ENCODE assay signal across 21 cellular contexts in the genomic region with DNA sequence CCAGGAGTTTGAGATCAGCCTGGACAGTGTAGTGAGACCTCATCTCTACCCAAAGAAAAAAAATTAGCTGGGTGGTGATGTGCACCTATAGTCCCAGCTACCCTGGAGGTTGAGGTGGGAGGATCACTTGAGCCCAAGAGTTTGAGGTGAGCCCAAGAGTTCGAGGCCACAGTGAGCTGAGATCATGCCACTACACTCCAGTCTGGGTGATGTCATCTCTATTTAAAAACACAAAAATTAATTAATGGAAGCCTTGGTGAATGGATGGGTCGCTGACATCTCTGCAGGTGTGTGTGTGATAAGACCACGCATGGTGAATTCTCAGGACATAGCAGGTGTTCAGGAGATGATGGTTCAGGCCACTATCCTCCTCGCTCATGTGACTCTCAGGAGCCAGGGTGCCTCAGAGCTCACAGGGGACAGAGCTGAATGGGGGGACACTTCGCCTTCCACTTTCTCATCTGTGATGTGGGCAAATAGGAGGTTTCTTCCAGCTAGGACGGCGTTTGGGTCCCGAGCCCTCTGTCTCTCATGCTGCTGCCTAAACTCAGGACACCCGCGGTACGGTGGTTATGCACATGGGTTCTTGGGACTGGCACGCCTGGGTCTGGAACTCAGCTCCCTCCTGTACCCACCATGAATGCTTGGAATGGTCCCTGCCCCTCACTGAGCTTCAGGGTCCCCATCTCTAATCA.
DNase-seq lines count a peak whose midpoint lies in the region; ATAC-seq and TF ChIP-seq lines count a peak whose summit lies in the region.
"Had no signal": no experiment of that assay in that cellular context is flagged by ENCODE, and none has a peak within 500 bp of the region (broad histone marks: within the 10 kb centered on the region; RNA-seq: fewer than 3 reads in every experiment).

No MANE protein-coding gene starts in this region.

- no peaks in the 10 kb centered on the region for H3K9me3 Mint-ChIP-seq in activated naive CD4-positive, alpha-beta T cell treated with anti-CD3 and anti-CD28 coated beads for 36 hours
- no peaks in the 10 kb centered on the region for H3K9me3 Mint-ChIP-seq in activated naive CD4-positive, alpha-beta T cell treated with anti-CD3 and anti-CD28 coated beads, Interleukin-2, amount 10 ng/mL, durations not matched to agents 7 days and 5 days
- H3K9me3 Mint-ChIP-seq in chondrocyte (ENCODE audit: low read depth), result no peaks in the 10 kb centered on the region
- H3K9me3 Mint-ChIP-seq: CD4-positive, alpha-beta T cell; CD8-positive, alpha-beta memory T cell; GM23338 had no signal

- CTCF ChIA-PET in activated naive CD4-positive, alpha-beta T cell treated with anti-CD3 and anti-CD28 coated beads for 36 hours (lab: Charles Lee), result no interaction called here
- CTCF ChIA-PET in activated naive CD4-positive, alpha-beta T cell treated with anti-CD3 and anti-CD28 coated beads, Interleukin-2, amount 10 ng/mL, durations not matched to agents 7 days and 5 days (lab: Charles Lee), result no interaction called here
- CTCF ChIA-PET in HEK293 (lab: Yijun Ruan, JAX), result interaction anchor here (1.5 kb wide), 1 partner anchor 21 kb away, joined by 6 read pairs; no protein-coding TSS in a partner anchor

- H3K4me3 ChIP-seq in HEK293 (ENCODE audit: low read depth, low read length), result no peak overlapping the region
- H3K4me3 ChIP-seq: A549; BLaER1 treated with 17β-estradiol and CSF1 and Interleukin-3, amounts not matched to agents 10 nM and 100 nM; GM23338; HAP-1 had no signal

- DNase-seq in activated naive CD4-positive, alpha-beta T cell treated with anti-CD3 and anti-CD28 coated beads for 36 hours, result no peak
- DNase-seq in activated naive CD4-positive, alpha-beta T cell treated with anti-CD3 and anti-CD28 coated beads, Interleukin-2, amount 10 ng/mL, durations not matched to agents 7 days and 5 days, result no peak
- peak; percentile 71 for DNase-seq in chondrocyte (ENCODE audit: low spot score)
- DNase-seq in stimulated activated CD4-positive, alpha-beta T cell treated with anti-CD3 and anti-CD28 coated beads, Interleukin-1b, Interleukin-23, amount 100 ng/mL, for 48 hours, result no peak
- DNase-seq: 8988T; ACHN; AML-193; BE2C; CD4-positive, alpha-beta T cell; CD8-positive, alpha-beta memory T cell; DMS 273 treated with DMSO at 0.1 percent for 48 hours; DMS79; EL; GDM1 had no signal

- intact Hi-C loops in activated naive CD4-positive, alpha-beta T cell treated with anti-CD3 and anti-CD28 coated beads for 36 hours (cut with micrococcal nuclease), result no loop called here

- H3K27me3 Mint-ChIP-seq in activated naive CD4-positive, alpha-beta T cell treated with anti-CD3 and anti-CD28 coated beads for 36 hours (ENCODE audit: low read depth), result peaks cover 23% of the 10 kb centered on the region
- peaks cover 49% of the 10 kb centered on the region for H3K27me3 Mint-ChIP-seq in activated naive CD4-positive, alpha-beta T cell treated with anti-CD3 and anti-CD28 coated beads, Interleukin-2, amount 10 ng/mL, durations not matched to agents 7 days and 5 days
- peaks cover 30% of the 10 kb centered on the region for H3K27me3 Mint-ChIP-seq in chondrocyte (ENCODE audit: low read depth)

- no peak overlapping the region for H3K4me3 Mint-ChIP-seq in activated naive CD4-positive, alpha-beta T cell treated with anti-CD3 and anti-CD28 coated beads for 36 hours
- H3K4me3 Mint-ChIP-seq in activated naive CD4-positive, alpha-beta T cell treated with anti-CD3 and anti-CD28 coated beads, Interleukin-2, amount 10 ng/mL, durations not matched to agents 7 days and 5 days, result no peak overlapping the region
- no peak overlapping the region for H3K4me3 Mint-ChIP-seq in chondrocyte (ENCODE audit: unreplicated experiment)
- H3K4me3 Mint-ChIP-seq: CD14-positive monocyte; CD4-positive, alpha-beta T cell; CD8-positive, alpha-beta memory T cell; GM23338 had no signal

- H3K27ac ChIP-seq in HEK293 (ENCODE audit: extremely low read depth, low read depth, low read length), result no peak overlapping the region
- H3K27ac ChIP-seq: A549; BLaER1 treated with 17β-estradiol and CSF1 and Interleukin-3, amounts not matched to agents 10 nM and 100 nM had no signal

- POLR2A ChIA-PET in HEK293 (lab: Yijun Ruan, JAX), result no interaction called here

- no peak for TF ChIP-seq CTCF in HEK293 (tag by site-specific recombination; IDR thresholded peaks at IDR 0.05)
- no peak for TF ChIP-seq CTCF in chondrocyte (IDR thresholded peaks at IDR 0.05)

- H3K4me1 Mint-ChIP-seq in activated naive CD4-positive, alpha-beta T cell treated with anti-CD3 and anti-CD28 coated beads for 36 hours (ENCODE audit: low read depth), result peaks cover 3% of the 10 kb centered on the region
- H3K4me1 Mint-ChIP-seq in activated naive CD4-positive, alpha-beta T cell treated with anti-CD3 and anti-CD28 coated beads, Interleukin-2, amount 10 ng/mL, durations not matched to agents 7 days and 5 days, result no peaks in the 10 kb centered on the region
- no peaks in the 10 kb centered on the region for H3K4me1 Mint-ChIP-seq in chondrocyte (ENCODE audit: low read depth)
- H3K4me1 Mint-ChIP-seq: CD14-positive monocyte had no signal

- no peaks in the 10 kb centered on the region for H3K36me3 Mint-ChIP-seq in activated naive CD4-positive, alpha-beta T cell treated with anti-CD3 and anti-CD28 coated beads for 36 hours (ENCODE audit: low read depth)
- H3K36me3 Mint-ChIP-seq in activated naive CD4-positive, alpha-beta T cell treated with anti-CD3 and anti-CD28 coated beads, Interleukin-2, amount 10 ng/mL, durations not matched to agents 7 days and 5 days, result no peaks in the 10 kb centered on the region
- H3K36me3 Mint-ChIP-seq in chondrocyte (ENCODE audit: low read depth), result peaks cover 2% of the 10 kb centered on the region
- H3K36me3 Mint-ChIP-seq: CD14-positive monocyte; CD8-positive, alpha-beta memory T cell had no signal

- no peak for ATAC-seq in esophagus mucosa
- ATAC-seq: A549 had no signal

- no peaks in the 10 kb centered on the region for H3K9me3 ChIP-seq in HEK293 (ENCODE audit: control insufficient read depth, insufficient read depth, low read depth, low read length)
- H3K9me3 ChIP-seq: A549; BE2C; BLaER1 treated with 17β-estradiol and CSF1 and Interleukin-3, amounts not matched to agents 10 nM and 100 nM; HAP-1 had no signal

- H3K36me3 ChIP-seq in HEK293 (ENCODE audit: control insufficient read depth in 2 of 2, insufficient read depth in 1 of 2, low read length in 2 of 2), result no peaks in the 10 kb centered on the region
- H3K36me3 ChIP-seq: BE2C; BLaER1 treated with 17β-estradiol and CSF1 and Interleukin-3, amounts not matched to agents 10 nM and 100 nM; HAP-1 had no signal

- H3K27ac Mint-ChIP-seq in activated naive CD4-positive, alpha-beta T cell treated with anti-CD3 and anti-CD28 coated beads for 36 hours, result peak overlapping the region; percentile 22
- no peak overlapping the region for H3K27ac Mint-ChIP-seq in activated naive CD4-positive, alpha-beta T cell treated with anti-CD3 and anti-CD28 coated beads, Interleukin-2, amount 10 ng/mL, durations not matched to agents 7 days and 5 days
- no peak overlapping the region for H3K27ac Mint-ChIP-seq in chondrocyte (ENCODE audit: unreplicated experiment)
- H3K27ac Mint-ChIP-seq: CD14-positive monocyte; CD4-positive, alpha-beta T cell; CD8-positive, alpha-beta memory T cell; GM23338 had no signal

- H3K4me1 ChIP-seq in HEK293 (ENCODE audit: control insufficient read depth, insufficient read depth, low read length), result no peaks in the 10 kb centered on the region
- H3K4me1 ChIP-seq: HAP-1 had no signal

TF ChIP-seq in HEK293, 187 proteins besides CTCF, POLR2A, EP300 and RAD21:
- TF ChIP-seq ZSCAN16 (tag by site-specific recombination; IDR thresholded peaks at IDR 0.05) (no peak), SP2 (tag by site-specific recombination; IDR thresholded peaks at IDR 0.05) (no peak), HOXA7 (CRISPR knock-in tag; IDR thresholded peaks at IDR 0.05; ENCODE audit: borderline replicate concordance) (no peak), HOXD13 (CRISPR knock-in tag; IDR thresholded peaks at IDR 0.05; ENCODE audit: borderline replicate concordance) (no peak)
- TF ChIP-seq, protein P1, sequence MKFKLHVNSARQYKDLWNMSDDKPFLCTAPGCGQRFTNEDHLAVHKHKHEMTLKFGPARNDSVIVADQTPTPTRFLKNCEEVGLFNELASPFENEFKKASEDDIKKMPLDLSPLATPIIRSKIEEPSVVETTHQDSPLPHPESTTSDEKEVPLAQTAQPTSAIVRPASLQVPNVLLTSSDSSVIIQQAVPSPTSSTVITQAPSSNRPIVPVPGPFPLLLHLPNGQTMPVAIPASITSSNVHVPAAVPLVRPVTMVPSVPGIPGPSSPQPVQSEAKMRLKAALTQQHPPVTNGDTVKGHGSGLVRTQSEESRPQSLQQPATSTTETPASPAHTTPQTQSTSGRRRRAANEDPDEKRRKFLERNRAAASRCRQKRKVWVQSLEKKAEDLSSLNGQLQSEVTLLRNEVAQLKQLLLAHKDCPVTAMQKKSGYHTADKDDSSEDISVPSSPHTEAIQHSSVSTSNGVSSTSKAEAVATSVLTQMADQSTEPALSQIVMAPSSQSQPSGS (tag by site-specific recombination; IDR thresholded peaks at IDR 0.05; ENCODE audit: low read depth), result peak; percentile 40; the same call in 1 of the 2 replicates
